9 cellular contexts compared by ENCODE assay signal in genomic region chr4:81164623-81165416, GRCh38. TPM values are rescaled to one million over a fixed set of nuclear protein-coding genes. Genes with fewer than 3 reads are reported as not detected.
DNase-seq lines count a peak whose midpoint lies in the region; ATAC-seq and TF ChIP-seq lines count a peak whose summit lies in the region.
"Had no signal": no experiment of that assay in that cellular context is flagged by ENCODE, and none has a peak within 500 bp of the region (broad histone marks: within the 10 kb centered on the region; RNA-seq: fewer than 3 reads in every experiment).

No MANE protein-coding gene starts in this region.

- intact Hi-C loops in dorsolateral prefrontal cortex (cut with DNase I): no loop called here

- DNase-seq in A172 (ENCODE audit: low spot score) (peak; percentile 72), DMS53 (lab: John Stamatoyannopoulos, UW) (peak; percentile 60), RKO (ENCODE audit: low spot score) (peak; percentile 93), fibroblast of the aortic adventitia (ENCODE audit: low read depth) (peak; percentile 25), superior temporal gyrus (ENCODE audit: extremely low spot score) (no peak), dorsolateral prefrontal cortex (no peak)
- DNase-seq: cerebellar nuclear complex had no signal

- no peak overlapping the region for H3K4me3 ChIP-seq in fibroblast of the aortic adventitia (ENCODE audit: low read depth, low read length)
- H3K4me3 ChIP-seq in dorsolateral prefrontal cortex: no peak overlapping the region

- peaks cover 0 to 3% (median 0%) of the 10 kb centered on the region in 45 donors for H3K27me3 ChIP-seq in dorsolateral prefrontal cortex

- H3K27ac ChIP-seq in dorsolateral prefrontal cortex: no peak overlapping the region

- TF ChIP-seq CTCF in fibroblast of the aortic adventitia (IDR thresholded peaks at IDR 0.05; ENCODE audit: insufficient read depth, low read length) (no peak), dorsolateral prefrontal cortex (IDR thresholded peaks at IDR 0.05 in 54 of 56, conservative IDR thresholded peaks at IDR 0.05 in 2 of 56; ENCODE audit: low read depth in 1 of 56, partially characterized antibody in 56 of 56) (no peak)

- no peak for ATAC-seq in GM21390 (IDR thresholded peaks at IDR 0.05; ENCODE audit: unreplicated experiment)
- no peak for ATAC-seq in GM21381 (IDR thresholded peaks at IDR 0.05; ENCODE audit: unreplicated experiment)

RNA-seq across cellular contexts. Expression of gene PRKG2, which starts 50.2 kb away (rescaled TPM):
- total RNA-seq in A172 (2014; rRNA removed; shearing (Covaris generic)): 0.02 and 0.05 TPM in 2 replicates
- 7.8 and 7.9 TPM in 2 replicates for total RNA-seq in fibroblast of the aortic adventitia (ENCODE audit: low replicate concordance)
- 1 to 10 TPM; 1.7 to 9.8 (median 4.9) TPM for total RNA-seq in dorsolateral prefrontal cortex

Comparison
In these comparisons a context has a peak if more than half of its experiments do, and no peak if none do; other contexts are left out.
1. DNase-seq: peak in A172 (single experiment), DMS53 (single experiment), RKO (single experiment) and fibroblast of the aortic adventitia (single experiment); none in superior temporal gyrus (single experiment) and dorsolateral prefrontal cortex (0 of 10).